Comparison of ENCODE assay signal across 1 cellular context in the genomic region with DNA sequence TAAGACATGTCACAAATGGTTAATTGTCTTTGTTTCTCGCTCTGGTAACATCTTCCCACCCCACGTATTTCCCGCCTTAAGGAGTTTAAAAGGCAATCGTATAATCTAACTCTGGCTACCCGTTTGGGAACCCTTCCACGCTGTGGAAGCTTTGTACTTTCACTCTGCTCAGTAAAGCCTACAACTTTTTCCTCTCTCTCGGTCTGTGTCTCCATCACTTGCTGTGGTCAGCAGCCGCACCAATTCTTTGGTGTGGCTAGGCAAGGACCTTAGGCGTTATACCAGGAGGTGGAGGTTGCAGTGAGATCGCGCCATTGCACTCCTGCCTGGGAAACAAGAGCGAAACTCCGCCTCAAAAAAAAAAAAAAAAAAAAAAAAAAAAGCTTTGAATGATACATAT.
TF ChIP-seq lines count a peak whose summit lies in the region.

No MANE protein-coding gene starts in this region.

TF ChIP-seq in H1, 55 proteins besides CTCF, POLR2A, EP300 and RAD21:
- TF ChIP-seq GTF2F1 (IDR thresholded peaks at IDR 0.05; ENCODE audit: borderline replicate concordance, low read depth, low read length) (no peak), CHD7 (IDR thresholded peaks at IDR 0.05; ENCODE audit: insufficient replicate concordance, low read length) (no peak), TEAD4 (IDR thresholded peaks at IDR 0.05; ENCODE audit: low read depth, low read length) (no peak), RNF2 (IDR thresholded peaks at IDR 0.05; ENCODE audit: borderline replicate concordance, low read depth, low read length, missing control alignments, poor library complexity, severe bottlenecking) (no peak), SIRT6 (IDR thresholded peaks at IDR 0.05; ENCODE audit: low read length) (no peak), CREB1 (IDR thresholded peaks at IDR 0.05) (no peak), MAFK (IDR thresholded peaks at IDR 0.05; ENCODE audit: low read depth, low read length) (no peak), BACH1 (IDR thresholded peaks at IDR 0.05; ENCODE audit: low read length) (no peak), HDAC6 (IDR thresholded peaks at IDR 0.05; ENCODE audit: low read depth, low read length) (no peak), SP4 (IDR thresholded peaks at IDR 0.05; ENCODE audit: low read length) (no peak)
- TF ChIP-seq, protein P1, sequence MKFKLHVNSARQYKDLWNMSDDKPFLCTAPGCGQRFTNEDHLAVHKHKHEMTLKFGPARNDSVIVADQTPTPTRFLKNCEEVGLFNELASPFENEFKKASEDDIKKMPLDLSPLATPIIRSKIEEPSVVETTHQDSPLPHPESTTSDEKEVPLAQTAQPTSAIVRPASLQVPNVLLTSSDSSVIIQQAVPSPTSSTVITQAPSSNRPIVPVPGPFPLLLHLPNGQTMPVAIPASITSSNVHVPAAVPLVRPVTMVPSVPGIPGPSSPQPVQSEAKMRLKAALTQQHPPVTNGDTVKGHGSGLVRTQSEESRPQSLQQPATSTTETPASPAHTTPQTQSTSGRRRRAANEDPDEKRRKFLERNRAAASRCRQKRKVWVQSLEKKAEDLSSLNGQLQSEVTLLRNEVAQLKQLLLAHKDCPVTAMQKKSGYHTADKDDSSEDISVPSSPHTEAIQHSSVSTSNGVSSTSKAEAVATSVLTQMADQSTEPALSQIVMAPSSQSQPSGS (IDR thresholded peaks at IDR 0.05; ENCODE audit: low read length) = no peak
